ENCODE assay signal across 1 cellular context in genomic region chr12:123457980-123458779, GRCh38.
TF ChIP-seq lines count a peak whose summit lies in the region.

Gene SNRNP35 (plus strand): TSS chr12:123458139. CDS start chr12:123465541, 7,402 bp downstream.

TF ChIP-seq in HepG2, 621 proteins besides CTCF, POLR2A, EP300 and RAD21 (continued from another document and continues in another):
- TF ChIP-seq, protein P1, sequence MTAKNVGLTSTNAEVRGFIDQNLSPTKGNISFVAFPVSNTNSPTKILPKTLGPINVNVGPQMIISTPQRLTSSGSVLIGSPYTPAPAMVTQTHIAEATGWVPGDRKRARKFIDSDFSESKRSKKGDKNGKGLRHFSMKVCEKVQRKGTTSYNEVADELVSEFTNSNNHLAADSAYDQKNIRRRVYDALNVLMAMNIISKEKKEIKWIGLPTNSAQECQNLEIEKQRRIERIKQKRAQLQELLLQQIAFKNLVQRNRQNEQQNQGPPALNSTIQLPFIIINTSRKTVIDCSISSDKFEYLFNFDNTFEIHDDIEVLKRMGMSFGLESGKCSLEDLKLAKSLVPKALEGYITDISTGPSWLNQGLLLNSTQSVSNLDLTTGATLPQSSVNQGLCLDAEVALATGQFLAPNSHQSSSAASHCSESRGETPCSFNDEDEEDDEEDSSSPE (CRISPR knock-in tag; IDR thresholded peaks at IDR 0.05), result peak; percentile 58; the same call in 1 of the 2 replicates
- TF ChIP-seq, protein P2, sequence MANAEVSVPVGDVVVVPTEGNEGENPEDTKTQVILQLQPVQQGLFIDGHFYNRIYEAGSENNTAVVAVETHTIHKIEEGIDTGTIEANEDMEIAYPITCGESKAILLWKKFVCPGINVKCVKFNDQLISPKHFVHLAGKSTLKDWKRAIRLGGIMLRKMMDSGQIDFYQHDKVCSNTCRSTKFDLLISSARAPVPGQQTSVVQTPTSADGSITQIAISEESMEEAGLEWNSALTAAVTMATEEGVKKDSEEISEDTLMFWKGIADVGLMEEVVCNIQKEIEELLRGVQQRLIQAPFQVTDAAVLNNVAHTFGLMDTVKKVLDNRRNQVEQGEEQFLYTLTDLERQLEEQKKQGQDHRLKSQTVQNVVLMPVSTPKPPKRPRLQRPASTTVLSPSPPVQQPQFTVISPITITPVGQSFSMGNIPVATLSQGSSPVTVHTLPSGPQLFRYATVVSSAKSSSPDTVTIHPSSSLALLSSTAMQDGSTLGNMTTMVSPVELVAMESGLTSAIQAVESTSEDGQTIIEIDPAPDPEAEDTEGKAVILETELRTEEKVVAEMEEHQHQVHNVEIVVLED (CRISPR knock-in tag; IDR thresholded peaks at IDR 0.05; ENCODE audit: borderline replicate concordance), result peak; percentile 69
- TF ChIP-seq ZBTB25 (CRISPR knock-in tag; IDR thresholded peaks at IDR 0.05), result peak; percentile 77
- 0 out of 2 replicates have a peak, but pooled peaks have one; percentile 31 for TF ChIP-seq ZNF3 (CRISPR knock-in tag; IDR thresholded peaks at IDR 0.05)
- TF ChIP-seq ZNF510 (CRISPR knock-in tag; IDR thresholded peaks at IDR 0.05; ENCODE audit: low read depth), result no peak
- TF ChIP-seq ZNF274 (CRISPR knock-in tag; IDR thresholded peaks at IDR 0.05), result peak; percentile 73; the same call in 1 of the 2 replicates
- peak; percentile 96 for TF ChIP-seq ASH2L (IDR thresholded peaks at IDR 0.05; ENCODE audit: insufficient read length, low read depth, low read length)
- TF ChIP-seq ZNF709 (CRISPR knock-in tag; IDR thresholded peaks at IDR 0.05), result no peak; the same call in none of the 2 replicates
- TF ChIP-seq ZBTB20 (CRISPR knock-in tag; IDR thresholded peaks at IDR 0.05; ENCODE audit: borderline replicate concordance, low read depth), result peak; percentile 50; the same call in 1 of the 2 replicates
- TF ChIP-seq, protein P3, sequence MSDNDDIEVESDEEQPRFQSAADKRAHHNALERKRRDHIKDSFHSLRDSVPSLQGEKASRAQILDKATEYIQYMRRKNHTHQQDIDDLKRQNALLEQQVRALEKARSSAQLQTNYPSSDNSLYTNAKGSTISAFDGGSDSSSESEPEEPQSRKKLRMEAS (IDR thresholded peaks at IDR 0.05), result peak; percentile 84
- peak; percentile 92 for TF ChIP-seq RBFOX2 (IDR thresholded peaks at IDR 0.05; ENCODE audit: low read depth, low read length)
- TF ChIP-seq NCOA2 (CRISPR knock-in tag; IDR thresholded peaks at IDR 0.05), result peak; percentile 30; the same call in 1 of the 2 replicates
- peak; percentile 62; the same call in 1 of the 2 replicates for TF ChIP-seq ETV6 (CRISPR knock-in tag; conservative IDR thresholded peaks at IDR 0.05)
- TF ChIP-seq ZNF558 (CRISPR knock-in tag; IDR thresholded peaks at IDR 0.05; ENCODE audit: borderline replicate concordance), result peak; percentile 22; the same call in 1 of the 2 replicates
- TF ChIP-seq FOXC1 (CRISPR knock-in tag; IDR thresholded peaks at IDR 0.05; ENCODE audit: borderline replicate concordance), result peak; percentile 92; the same call in 1 of the 2 replicates
- peak; percentile 89 for TF ChIP-seq SRSF1 (optimal IDR thresholded peaks at IDR 0.05; ENCODE audit: low read depth, low read length)
- TF ChIP-seq IRF9 (CRISPR knock-in tag; IDR thresholded peaks at IDR 0.05; ENCODE audit: borderline replicate concordance), result peak; percentile 60; the same call in 1 of the 2 replicates
- TF ChIP-seq NFE2 (CRISPR knock-in tag; IDR thresholded peaks at IDR 0.05), result no peak
- peak; percentile 69; the same call in 1 of the 2 replicates for TF ChIP-seq YEATS2 (CRISPR knock-in tag; IDR thresholded peaks at IDR 0.05; ENCODE audit: borderline replicate concordance)
- no peak; the same call in 1 of the 2 replicates for TF ChIP-seq ZBTB42 (CRISPR knock-in tag; IDR thresholded peaks at IDR 0.05)
- peak; percentile 66 for TF ChIP-seq ATF7-NPFF (CRISPR knock-in tag; IDR thresholded peaks at IDR 0.05; ENCODE audit: low read depth)
- TF ChIP-seq PITX1 (CRISPR knock-in tag; IDR thresholded peaks at IDR 0.05), result peak; percentile 71; the same call in 1 of the 2 replicates
- peak; percentile 65; the same call in 1 of the 2 replicates for TF ChIP-seq REPIN1 (CRISPR knock-in tag; IDR thresholded peaks at IDR 0.05; ENCODE audit: borderline replicate concordance, low read depth)
- peak; percentile 91 for TF ChIP-seq GATAD1 (CRISPR knock-in tag; IDR thresholded peaks at IDR 0.05)
- TF ChIP-seq ZNF441 (CRISPR knock-in tag; IDR thresholded peaks at IDR 0.05; ENCODE audit: borderline replicate concordance), result peak; percentile 92
- TF ChIP-seq ZNF543 (CRISPR knock-in tag; IDR thresholded peaks at IDR 0.05), result peak; percentile 49; the same call in 1 of the 2 replicates
- no peak for TF ChIP-seq SOX6 (IDR thresholded peaks at IDR 0.05)
- TF ChIP-seq SOX6 (CRISPR knock-in tag; IDR thresholded peaks at IDR 0.05), result peak; percentile 47; the same call in 1 of the 2 replicates
- no peak for TF ChIP-seq NFYC (CRISPR knock-in tag; IDR thresholded peaks at IDR 0.05)
- TF ChIP-seq BATF2 (CRISPR knock-in tag; IDR thresholded peaks at IDR 0.05), result no peak
- peak; percentile 72 for TF ChIP-seq NRL (CRISPR knock-in tag; IDR thresholded peaks at IDR 0.05; ENCODE audit: borderline replicate concordance)
- TF ChIP-seq ZNF800 (CRISPR knock-in tag; IDR thresholded peaks at IDR 0.05), result 0 out of 2 replicates have a peak, but pooled peaks have one; percentile 29
- TF ChIP-seq ESRRA (CRISPR knock-in tag; IDR thresholded peaks at IDR 0.05; ENCODE audit: low read depth), result peak; percentile 75
- TF ChIP-seq ZNF33A (CRISPR knock-in tag; IDR thresholded peaks at IDR 0.05; ENCODE audit: borderline replicate concordance), result 0 out of 2 replicates have a peak, but pooled peaks have one; percentile 42
- TF ChIP-seq MIXL1 (CRISPR knock-in tag; IDR thresholded peaks at IDR 0.05), result peak; percentile 67; the same call in 1 of the 2 replicates
- TF ChIP-seq ZNF205 (CRISPR knock-in tag; IDR thresholded peaks at IDR 0.05), result no peak; the same call in 1 of the 2 replicates
- peak; percentile 67 for TF ChIP-seq MED1 (CRISPR knock-in tag; IDR thresholded peaks at IDR 0.05)
- TF ChIP-seq ZNF224 (CRISPR knock-in tag; IDR thresholded peaks at IDR 0.05), result peak; percentile 47; the same call in 1 of the 2 replicates
- no peak for TF ChIP-seq ZNF234 (CRISPR knock-in tag; conservative IDR thresholded peaks at IDR 0.05)
- TF ChIP-seq SIN3A (IDR thresholded peaks at IDR 0.05; ENCODE audit: borderline replicate concordance, low read depth, low read length), result peak; percentile 63; the same call in 1 of the 2 replicates
- peak; percentile 69; the same call in 1 of the 2 replicates for TF ChIP-seq KDM5B (CRISPR knock-in tag; IDR thresholded peaks at IDR 0.05; ENCODE audit: borderline replicate concordance)
- TF ChIP-seq MTA1 (CRISPR knock-in tag; IDR thresholded peaks at IDR 0.05; ENCODE audit: borderline replicate concordance), result peak; percentile 71; the same call in 1 of the 2 replicates
- TF ChIP-seq STAT6 (CRISPR knock-in tag; IDR thresholded peaks at IDR 0.05; ENCODE audit: borderline replicate concordance), result no peak
- TF ChIP-seq ZBTB37 (CRISPR knock-in tag; IDR thresholded peaks at IDR 0.05), result peak; percentile 64
- TF ChIP-seq ZFP90 (CRISPR knock-in tag; IDR thresholded peaks at IDR 0.05; ENCODE audit: borderline replicate concordance), result peak; percentile 87
- TF ChIP-seq, protein P4, sequence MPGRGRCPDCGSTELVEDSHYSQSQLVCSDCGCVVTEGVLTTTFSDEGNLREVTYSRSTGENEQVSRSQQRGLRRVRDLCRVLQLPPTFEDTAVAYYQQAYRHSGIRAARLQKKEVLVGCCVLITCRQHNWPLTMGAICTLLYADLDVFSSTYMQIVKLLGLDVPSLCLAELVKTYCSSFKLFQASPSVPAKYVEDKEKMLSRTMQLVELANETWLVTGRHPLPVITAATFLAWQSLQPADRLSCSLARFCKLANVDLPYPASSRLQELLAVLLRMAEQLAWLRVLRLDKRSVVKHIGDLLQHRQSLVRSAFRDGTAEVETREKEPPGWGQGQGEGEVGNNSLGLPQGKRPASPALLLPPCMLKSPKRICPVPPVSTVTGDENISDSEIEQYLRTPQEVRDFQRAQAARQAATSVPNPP (CRISPR knock-in tag; IDR thresholded peaks at IDR 0.05), result 0 out of 2 replicates have a peak, but pooled peaks have one; percentile 60
- TF ChIP-seq CREB1 (IDR thresholded peaks at IDR 0.05), result no peak
- peak; percentile 61 for TF ChIP-seq CREB1 (CRISPR knock-in tag; IDR thresholded peaks at IDR 0.05)
- TF ChIP-seq HNF1B (CRISPR knock-in tag; IDR thresholded peaks at IDR 0.05), result peak; percentile 79
- TF ChIP-seq GPN1 (CRISPR knock-in tag; IDR thresholded peaks at IDR 0.05; ENCODE audit: borderline replicate concordance), result 0 out of 2 replicates have a peak, but pooled peaks have one; percentile 75
